Comparison of ENCODE assay signal across 8 cellular contexts in the genomic region with DNA sequence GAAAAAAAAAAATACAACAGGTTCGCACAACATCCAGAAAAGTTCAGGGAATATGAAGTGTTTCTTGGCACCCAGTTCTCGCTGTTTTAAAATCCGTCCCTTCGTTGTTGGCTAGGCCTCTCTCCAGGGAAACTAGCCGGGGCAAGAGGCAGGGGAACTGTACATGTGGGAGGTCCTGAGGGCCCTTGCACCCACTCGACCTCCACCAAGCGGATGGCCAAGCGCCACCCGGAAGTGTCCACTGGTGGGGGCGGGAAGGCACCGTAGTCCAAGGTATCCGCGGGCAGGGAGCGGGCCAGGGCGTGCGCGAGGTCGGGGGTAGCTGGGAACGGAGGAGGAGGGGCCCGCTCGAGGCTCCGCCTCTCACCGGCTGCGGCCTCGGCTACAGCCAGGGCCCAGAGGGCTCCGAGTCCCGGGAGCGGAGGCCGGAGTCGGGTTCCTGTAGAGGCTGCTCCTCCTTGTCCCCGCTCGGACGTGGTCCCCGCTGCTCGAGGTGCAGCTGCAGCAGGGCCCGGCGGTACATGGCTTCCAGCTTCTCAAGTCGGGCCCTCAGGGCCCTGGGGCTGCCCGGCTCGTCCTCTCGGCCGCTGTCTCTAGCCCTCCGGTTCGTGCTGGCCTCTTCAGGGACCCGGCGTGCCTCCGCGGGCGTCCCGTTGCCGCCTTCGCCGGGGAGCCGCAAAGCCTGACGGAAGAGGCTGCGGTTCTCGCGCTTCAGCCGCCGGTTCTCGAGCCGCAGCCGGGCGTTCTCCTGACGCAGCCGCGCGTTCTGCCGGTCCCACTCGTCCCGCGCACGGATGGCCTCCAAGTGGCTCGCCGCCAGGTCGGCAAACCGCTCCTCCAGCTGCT. TPM values are rescaled to one million over a fixed set of nuclear protein-coding genes. Genes with fewer than 3 reads are reported as not detected.
A peak's percentile ranks its signal among the peaks of the same experiment; 100 is the strongest.
DNase-seq lines count a peak whose midpoint lies in the region; ATAC-seq, FAIRE-seq and TF ChIP-seq lines count a peak whose summit lies in the region.

No MANE protein-coding gene starts in this region.

- H3K27ac ChIP-seq in heart right ventricle (peak overlapping the region; percentile 93 to 99 (median 96)), pancreas (peak overlapping the region; percentile 95 to 98 (median 96))

- H3K36me3 ChIP-seq in HAP-1 (replicated peaks) (no peaks in the 10 kb centered on the region), heart right ventricle (no peaks in the 10 kb centered on the region), pancreas (no peaks in the 10 kb centered on the region)

- no peaks in the 10 kb centered on the region for H3K27me3 ChIP-seq in HAP-1 (ENCODE audit: low read depth)
- H3K27me3 ChIP-seq in heart right ventricle, result no peaks in the 10 kb centered on the region
- H3K27me3 ChIP-seq in pancreas, result no peaks in the 10 kb centered on the region

- peaks cover 7% of the 10 kb centered on the region; the same call in 1 of the 2 replicates for H3K4me1 ChIP-seq in HAP-1
- H3K4me1 ChIP-seq in heart right ventricle, result peaks cover 0 to 18% (median 13%) of the 10 kb centered on the region in 9 donors
- H3K4me1 ChIP-seq in pancreas, result peaks cover 0 to 10% (median 7%) of the 10 kb centered on the region in 3 donors

- WGBS in heart right ventricle, 2 donors, result 1% methylated on average over 77 of the region's 77 CpGs
- 0 to 1% methylated on average over 71 to 77 of the region's 77 CpGs for WGBS in pancreas, 2 donors

- peak; percentile 88 for DNase-seq in DMS 273 (lab: John Stamatoyannopoulos, UW; ENCODE audit: unreplicated experiment)
- DNase-seq in HAP-1 (ENCODE audit: low spot score in 2 of 2), result peak; percentile 33 to 84
- DNase-seq in NCI-H2227 (lab: John Stamatoyannopoulos, UW; ENCODE audit: unreplicated experiment), result peak; percentile 27
- DNase-seq in anterior cingulate cortex (lab: John Stamatoyannopoulos, UW), result peak in 55 of 58 donors; percentile 16 to 87 (median 68)
- DNase-seq in heart right ventricle, result peak; percentile 78 to 89
- DNase-seq in pancreas, result peak; percentile 89 to 95 (median 90)

- no peak for FAIRE-seq in pancreas (lab: Jason Lieb, UNC)

- peak; percentile 94 to 98 (median 98) for ATAC-seq in heart right ventricle
- peak; percentile 94 to 98 (median 95) for ATAC-seq in pancreas
- no peak for ATAC-seq in GM21717 (IDR thresholded peaks at IDR 0.05; ENCODE audit: unreplicated experiment)
- ATAC-seq in GM21526 (IDR thresholded peaks at IDR 0.05; ENCODE audit: low FRiP score, unreplicated experiment), result no peak

- no peaks in the 10 kb centered on the region for H3K9me3 ChIP-seq in HAP-1
- no peaks in the 10 kb centered on the region for H3K9me3 ChIP-seq in heart right ventricle
- H3K9me3 ChIP-seq in pancreas, result no peaks in the 10 kb centered on the region

- TF ChIP-seq CTCF in heart right ventricle (IDR thresholded peaks at IDR 0.05) (no peak), pancreas (IDR thresholded peaks at IDR 0.05) (no peak)

- in situ Hi-C loops in HAP-1 (cut with MboI; ENCODE audit: low sequenced_read_pairs), result no loop called here

- intact Hi-C loops in heart right ventricle (cut with DNase I), result no loop called here
- intact Hi-C loops in pancreas (cut with DNase I), result no loop called here

- H3K4me3 ChIP-seq in HAP-1 (peak overlapping the region; percentile 52), heart right ventricle (peak overlapping the region; percentile 63 to 98 (median 84)), pancreas (peak overlapping the region; percentile 62 to 92 (median 80))

RNA-seq across cellular contexts. Expression of gene TUSC1, which starts 0.7 kb away (rescaled TPM):
- total RNA-seq in heart right ventricle, result 10 to 100 TPM in 3 of 10 donors, 1 to 10 TPM in 7; 5.7 to 14.3 (median 7.8) TPM
- polyA plus RNA-seq in heart right ventricle, result 10 to 100 TPM in 1 of 2 donors, 1 to 10 TPM in 1; 4.3 to 12.1 TPM
- 1 to 10 TPM; 4.6 to 6.6 (median 5.2) TPM for total RNA-seq in pancreas
- polyA plus RNA-seq in pancreas, result 1 to 10 TPM; 2.9 to 8.5 TPM

Comparison
In these comparisons a context has a peak if more than half of its experiments do, and no peak if none do; other contexts are left out.
1. DNase-seq: peak in every context shown above with its lines; median percentile 90 in pancreas; 88 in DMS 273; 84 in heart right ventricle; 68 in anterior cingulate cortex; 58 in HAP-1; 27 in NCI-H2227.
2. ATAC-seq: peak in heart right ventricle (8 of 8) and pancreas (4 of 4); none in GM21717 (single experiment) and GM21526 (single experiment).
3. Peak in every context shown above with its lines, with median percentiles within 50 percentile points of each other: H3K4me3 ChIP-seq.